Comparison of ENCODE assay signal across 35 cellular contexts in genomic region chr15:91784973-91785709, GRCh38.
"Had no signal": no experiment of that assay in that cellular context is flagged by ENCODE, and none has a peak within 500 bp of the region (broad histone marks: within the 10 kb centered on the region; RNA-seq: fewer than 3 reads in every experiment).

No MANE protein-coding gene starts in this region.

- H3K36me3 Mint-ChIP-seq: activated CD4-positive, alpha-beta memory T cell treated with anti-CD3 and anti-CD28 coated beads for 36 hours; activated CD8-positive, alpha-beta memory T cell treated with anti-CD3 and anti-CD28 coated beads, Interleukin-2, amount 10 ng/mL, durations not matched to agents 7 days and 5 days; activated naive CD8-positive, alpha-beta T cell treated with anti-CD3 and anti-CD28 coated beads for 36 hours; IgD-negative memory B cell had no signal

- H3K27me3 ChIP-seq: Peyer's patch had no signal

- H3K4me3 ChIP-seq: Peyer's patch had no signal

- H3K27ac Mint-ChIP-seq: activated B cell treated with CpG ODN at 0.5 μM for 24 hours; activated CD4-positive, alpha-beta memory T cell treated with anti-CD3 and anti-CD28 coated beads for 36 hours; activated CD8-positive, alpha-beta memory T cell treated with anti-CD3 and anti-CD28 coated beads, Interleukin-2, amount 10 ng/mL, durations not matched to agents 7 days and 5 days; activated naive CD8-positive, alpha-beta T cell treated with anti-CD3 and anti-CD28 coated beads for 36 hours; IgD-negative memory B cell had no signal

- H3K4me1 Mint-ChIP-seq: activated B cell treated with CpG ODN at 0.5 μM for 24 hours; activated CD8-positive, alpha-beta memory T cell treated with anti-CD3 and anti-CD28 coated beads, Interleukin-2, amount 10 ng/mL, durations not matched to agents 7 days and 5 days; activated naive CD8-positive, alpha-beta T cell treated with anti-CD3 and anti-CD28 coated beads for 36 hours; IgD-negative memory B cell had no signal

- H3K27me3 Mint-ChIP-seq: activated naive CD8-positive, alpha-beta T cell treated with anti-CD3 and anti-CD28 coated beads for 36 hours; IgD-negative memory B cell had no signal

- DNase-seq: activated B cell treated with CpG ODN at 0.5 μM for 24 hours; activated CD4-positive, alpha-beta memory T cell treated with anti-CD3 and anti-CD28 coated beads for 36 hours; activated CD4-positive, alpha-beta T cell treated with anti-CD3 and anti-CD28 coated beads for 4 hours; activated CD4-positive, alpha-beta T cell treated with anti-CD3 and anti-CD28 coated beads, Interleukin-2, amount 50 U/mL, for 1 hour; activated CD4-positive, CD25-positive, alpha-beta regulatory T cell treated with anti-CD3 and anti-CD28 coated beads, Interleukin-2, amount 50 U/mL, for 72 hours; activated CD8-positive, alpha-beta memory T cell treated with anti-CD3 and anti-CD28 coated beads for 24 hours; activated CD8-positive, alpha-beta memory T cell treated with anti-CD3 and anti-CD28 coated beads, Interleukin-2, amount 10 ng/mL, durations not matched to agents 7 days and 5 days; activated CD8-positive, alpha-beta memory T cell treated with anti-CD3 and anti-CD28 coated beads, Interleukin-2, amount 50 U/mL, for 48 hours; activated effector memory CD4-positive, alpha-beta T cell treated with anti-CD3 and anti-CD28 coated beads, Interleukin-2, amount 50 U/mL, for 16 hours; activated naive CD4-positive, alpha-beta T cell; activated naive CD4-positive, alpha-beta T cell treated with anti-CD3 and anti-CD28 coated beads, Interleukin-2, amount 50 U/mL, for 16 hours; activated naive CD8-positive, alpha-beta T cell treated with anti-CD3 and anti-CD28 coated beads for 36 hours; activated T-cell treated with anti-CD3 and anti-CD28 coated beads, Interleukin-2, amount 50 U/mL, for 48 hours; amniotic stem cell; aorta; caudate nucleus; Karpas-422; KBM-7; NCI-H1105; NCI-H1417 treated with DMSO at 0.1 percent for 48 hours; NCI-H187 treated with DMSO at 0.1 percent for 48 hours; NCI-H2081; NCI-H226; NCI-H446 treated with DMSO at 0.1 percent for 48 hours; NCI-H524; NCI-H82; NK-92 treated with Interleukin-12 subunit alpha and Interleukin-12 subunit beta, amount 100 ng/mL, for 24 hours; PC-3; Peyer's patch; Right ventricle myocardium superior; SW 1271; T-helper 1 cell; T-helper 2 cell; T-helper 9 cell had no signal

- H3K9me3 Mint-ChIP-seq: activated B cell treated with CpG ODN at 0.5 μM for 24 hours; activated CD4-positive, alpha-beta memory T cell treated with anti-CD3 and anti-CD28 coated beads for 36 hours; activated naive CD8-positive, alpha-beta T cell treated with anti-CD3 and anti-CD28 coated beads for 36 hours; IgD-negative memory B cell had no signal

- H3K4me3 Mint-ChIP-seq: activated B cell treated with CpG ODN at 0.5 μM for 24 hours; activated CD4-positive, alpha-beta memory T cell treated with anti-CD3 and anti-CD28 coated beads for 36 hours; activated CD8-positive, alpha-beta memory T cell treated with anti-CD3 and anti-CD28 coated beads, Interleukin-2, amount 10 ng/mL, durations not matched to agents 7 days and 5 days; activated naive CD8-positive, alpha-beta T cell treated with anti-CD3 and anti-CD28 coated beads for 36 hours; IgD-negative memory B cell had no signal

- H3K36me3 ChIP-seq: Peyer's patch had no signal

- ATAC-seq: activated CD8-positive, alpha-beta memory T cell treated with anti-CD3 and anti-CD28 coated beads, Interleukin-2, amount 10 ng/mL, durations not matched to agents 7 days and 5 days; PC-3 had no signal
